1 cellular context compared by ENCODE assay signal in the genomic region with DNA sequence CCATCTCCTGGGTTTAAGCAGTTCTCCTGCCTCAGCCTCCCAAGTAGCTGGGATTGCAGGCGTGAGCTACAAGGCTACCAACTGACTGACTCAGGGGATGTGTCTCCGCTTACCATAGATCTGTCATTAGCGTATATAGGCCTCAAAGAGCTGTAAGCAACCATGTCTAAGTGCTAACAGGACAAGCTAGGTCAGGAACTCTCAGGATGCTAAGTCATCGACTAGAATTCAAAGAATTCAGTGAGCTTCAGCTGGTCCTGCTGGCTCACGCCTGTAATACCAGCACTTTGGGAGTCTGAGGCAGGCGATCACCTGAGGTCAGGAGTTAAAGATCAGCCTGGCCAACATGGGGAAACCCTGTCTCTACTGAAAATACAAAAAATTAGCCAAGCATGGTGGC.
TF ChIP-seq lines count a peak whose summit lies in the region.

No MANE protein-coding gene starts in this region.

TF ChIP-seq in endothelial cell of umbilical vein, 7 proteins besides CTCF, POLR2A, EP300 and RAD21:
- TF ChIP-seq MYC (IDR thresholded peaks at IDR 0.05; ENCODE audit: low read depth, low read length) (no peak), POLR2AphosphoS5 (IDR thresholded peaks at IDR 0.05; ENCODE audit: insufficient read depth, low read depth, low read length) (peak; percentile 57)
- TF ChIP-seq, protein P1, sequence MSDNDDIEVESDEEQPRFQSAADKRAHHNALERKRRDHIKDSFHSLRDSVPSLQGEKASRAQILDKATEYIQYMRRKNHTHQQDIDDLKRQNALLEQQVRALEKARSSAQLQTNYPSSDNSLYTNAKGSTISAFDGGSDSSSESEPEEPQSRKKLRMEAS (IDR thresholded peaks at IDR 0.05; ENCODE audit: insufficient read depth, insufficient read length): no peak
TF ChIP-seq in endothelial cell of umbilical vein: peak in this region for 1.
